ENCODE assay signal across 8 cellular contexts in the genomic region with DNA sequence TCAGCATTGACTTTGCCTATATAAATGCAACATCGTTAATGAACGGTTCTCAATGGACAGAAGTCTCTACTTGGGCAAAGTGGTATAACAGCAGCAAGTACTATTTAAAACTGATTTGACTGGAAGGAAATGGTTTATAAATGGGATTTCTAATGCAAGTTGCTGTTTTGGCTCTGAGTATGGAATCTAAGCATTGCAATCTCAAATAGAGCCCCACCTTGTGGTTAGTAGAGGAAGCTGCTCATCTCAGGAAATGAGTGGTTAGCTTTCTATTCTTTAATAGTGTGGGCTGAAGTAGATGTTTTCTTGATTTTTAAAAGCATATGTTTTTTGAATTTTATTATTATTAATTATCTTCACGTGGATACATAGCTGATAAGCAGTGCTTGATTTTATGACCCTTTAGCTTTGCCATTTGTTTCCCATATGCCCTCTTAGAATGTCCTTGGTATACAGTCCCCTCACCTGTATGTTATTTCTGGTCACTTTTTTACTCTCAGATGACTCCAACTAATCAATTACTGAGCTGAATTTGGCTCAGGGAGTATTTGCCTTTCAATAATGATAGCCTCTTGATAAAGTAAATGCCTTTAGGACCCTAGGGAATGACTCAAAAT.
DNase-seq lines count a peak whose midpoint lies in the region; ATAC-seq, FAIRE-seq and TF ChIP-seq lines count a peak whose summit lies in the region.

No MANE protein-coding gene starts in this region.

- 7% methylated on average over 3 of the region's 3 CpGs for WGBS in K562 (ENCODE audit: insufficient coverage, low coverage, missing lambda C conversion rate)
- WGBS in HepG2 (ENCODE audit: low lambda C conversion rate): 14% methylated on average over 3 of the region's 3 CpGs

- H3K4me2 ChIP-seq in K562 (ENCODE audit: insufficient read depth, low read length) (no peak overlapping the region), HepG2 (ENCODE audit: low read depth, low read length) (no peak overlapping the region)

- in situ Hi-C loops in K562 (cut with MboI) (loop anchor here (10.0 kb wide), 1 partner anchor 212 kb away; no protein-coding TSS in a partner anchor), HepG2 (cut with HindIII; ENCODE audit: extremely low pct_ligation_motif_present, low pct_unique_long_range_greater_than_20kb) (loop anchor here (5.0 kb wide), 1 partner anchor 205 kb away; no protein-coding TSS in a partner anchor)

- H4K20me1 ChIP-seq in K562 (replicated peaks; ENCODE audit: control insufficient read depth, insufficient read depth, low read length) (no peaks in the 10 kb centered on the region), HepG2 (ENCODE audit: insufficient read depth, low read length) (no peaks in the 10 kb centered on the region)

- no peak overlapping the region for H2AFZ ChIP-seq in K562 (ENCODE audit: low read depth, low read length)
- no peak overlapping the region for H2AFZ ChIP-seq in HepG2 (ENCODE audit: low read length)

- no peak overlapping the region for H3K27ac ChIP-seq in K562 (ENCODE audit: extremely low read depth, low read depth, low read length)
- H3K27ac ChIP-seq in HepG2 (ENCODE audit: extremely low read length, insufficient read depth, low read length): no peak overlapping the region

- TF ChIP-seq POLR2A in K562 (conservative IDR thresholded peaks at IDR 0.05) (no peak), HepG2 (IDR thresholded peaks at IDR 0.05; ENCODE audit: insufficient read depth in 1 of 2, low read depth in 2 of 2, low read length in 2 of 2) (no peak)

- no peaks in the 10 kb centered on the region for H3K36me3 Mint-ChIP-seq in activated naive CD8-positive, alpha-beta T cell treated with anti-CD3 and anti-CD28 coated beads, Interleukin-2, amount 50 U/mL, for 24 hours (ENCODE audit: low read depth)

- CTCF ChIA-PET in K562 (lab: Yijun Ruan, JAX; ENCODE audit: low intra/inter-chr PET ratio): interaction anchor here (2.5 kb wide), 1 partner anchor 209 kb away, joined by 12 read pairs; no protein-coding TSS in a partner anchor
- CTCF ChIA-PET in HepG2 (lab: Yijun Ruan, JAX; ENCODE audit: low intra/inter-chr PET ratio, low total read pairs): interaction anchor here (4.7 kb wide), 1 partner anchor 209 kb away, joined by 44 read pairs; no protein-coding TSS in a partner anchor

- H3K4me1 Mint-ChIP-seq in activated naive CD8-positive, alpha-beta T cell treated with anti-CD3 and anti-CD28 coated beads, Interleukin-2, amount 50 U/mL, for 24 hours: peaks cover 8% of the 10 kb centered on the region

- intact Hi-C loops in K562 (cut with micrococcal nuclease) (loop anchor here (1.0 kb wide), 1 partner anchor 209 kb away; no protein-coding TSS in a partner anchor), HepG2 (cut with micrococcal nuclease; ENCODE audit: unreplicated experiment) (loop anchor here (1.0 to 2.0 kb wide), 2 partner anchors 68 to 209 kb away; no protein-coding TSS in a partner anchor)

- ATAC-seq in GM18909 (IDR thresholded peaks at IDR 0.05; ENCODE audit: poor library complexity, unreplicated experiment): peak; percentile 96
- ATAC-seq in HG03060 (IDR thresholded peaks at IDR 0.05; ENCODE audit: low read depth, unreplicated experiment): peak; percentile 89
- ATAC-seq in K562: peak; percentile 93
- ATAC-seq in HepG2: peak; percentile 83
- ATAC-seq in activated naive CD8-positive, alpha-beta T cell treated with anti-CD3 and anti-CD28 coated beads, Interleukin-2, amount 50 U/mL, for 24 hours: no peak

- H3K79me2 ChIP-seq in K562 (ENCODE audit: control insufficient read depth, insufficient read depth, low read length): no peaks in the 10 kb centered on the region
- H3K79me2 ChIP-seq in HepG2 (ENCODE audit: insufficient read depth, low read length): no peaks in the 10 kb centered on the region

- no peaks in the 10 kb centered on the region for H3K4me1 ChIP-seq in K562 (replicated peaks in 1 of 2; ENCODE audit: control insufficient read depth in 2 of 2, insufficient read depth in 2 of 2, low read length in 2 of 2)
- H3K4me1 ChIP-seq in HepG2 (ENCODE audit: insufficient read depth, low read length): no peaks in the 10 kb centered on the region

- BruUV-seq in K562 (replicated peaks; lab: Mats Ljungman, UMichigan) (no TSS peak), HepG2 (replicated peaks; lab: Mats Ljungman, UMichigan) (no TSS peak)

- H3K9me1 ChIP-seq in K562 (ENCODE audit: control insufficient read depth, insufficient read depth, low read length): no peaks in the 10 kb centered on the region

- H3K36me3 ChIP-seq in K562 (ENCODE audit: control insufficient read depth, insufficient read depth, low read length) (no peaks in the 10 kb centered on the region), HepG2 (replicated peaks in 1 of 2; ENCODE audit: control insufficient read depth in 1 of 2, insufficient read depth in 2 of 2, low read length in 2 of 2) (no peaks in the 10 kb centered on the region)

- no peaks in the 10 kb centered on the region for H3K27me3 Mint-ChIP-seq in activated naive CD8-positive, alpha-beta T cell treated with anti-CD3 and anti-CD28 coated beads, Interleukin-2, amount 50 U/mL, for 24 hours

- TF ChIP-seq EP300 in K562 (IDR thresholded peaks at IDR 0.05; ENCODE audit: low read length) (no peak), HepG2 (IDR thresholded peaks at IDR 0.05; ENCODE audit: low read depth in 2 of 2, low read length in 2 of 2) (no peak), HepG2 (CRISPR knock-in tag; IDR thresholded peaks at IDR 0.05; ENCODE audit: borderline replicate concordance) (no peak)

- no peaks in the 10 kb centered on the region for H3K9me3 ChIP-seq in K562 (replicated peaks; ENCODE audit: control insufficient read depth, insufficient read depth, low read depth, low read length)
- peaks cover 4% of the 10 kb centered on the region; the same call in 1 of the 2 replicates for H3K9me3 ChIP-seq in HepG2 (ENCODE audit: low read length)

- no peak overlapping the region for H3K27ac Mint-ChIP-seq in activated naive CD8-positive, alpha-beta T cell treated with anti-CD3 and anti-CD28 coated beads, Interleukin-2, amount 50 U/mL, for 24 hours

- DNase-seq in DMS 273 treated with DMSO at 0.1 percent for 48 hours (lab: John Stamatoyannopoulos, UW) (peak; percentile 10), NCI-H2227 (lab: John Stamatoyannopoulos, UW; ENCODE audit: unreplicated experiment) (peak; percentile 37), K562 (ENCODE audit: extremely low read depth in 1 of 4, low spot score in 3 of 4) (peak; percentile 51 to 62 (median 58)), HepG2 (ENCODE audit: low spot score) (peak; percentile 23)
- no peak for DNase-seq in stimulated activated CD4-positive, alpha-beta T cell treated with anti-CD3 and anti-CD28 coated beads, Interleukin-4, amount 100 ng/mL, for 24 hours
- DNase-seq in activated naive CD8-positive, alpha-beta T cell treated with anti-CD3 and anti-CD28 coated beads, Interleukin-2, amount 50 U/mL, for 24 hours: no peak

- peak; percentile 55 to 83 for TF ChIP-seq RAD21 in K562 (CRISPR knock-in tag; conservative IDR thresholded peaks at IDR 0.05 in 1 of 2, IDR thresholded peaks at IDR 0.05 in 1 of 2)
- no peak for TF ChIP-seq RAD21 in HepG2 (CRISPR knock-in tag; IDR thresholded peaks at IDR 0.05)

- no peak overlapping the region for H3K4me3 Mint-ChIP-seq in activated naive CD8-positive, alpha-beta T cell treated with anti-CD3 and anti-CD28 coated beads, Interleukin-2, amount 50 U/mL, for 24 hours

- TF ChIP-seq CTCF in K562 (IDR thresholded peaks at IDR 0.05 in 2 of 3, conservative IDR thresholded peaks at IDR 0.05 in 1 of 3; ENCODE audit: insufficient read depth in 2 of 3, low read depth in 1 of 3, low read length in 3 of 3) (peak; percentile 62 to 83 (median 76); a peak in 5 of 6 replicates), HepG2 (CRISPR knock-in tag; IDR thresholded peaks at IDR 0.05) (peak; percentile 70)

- H3K9me3 Mint-ChIP-seq in activated naive CD8-positive, alpha-beta T cell treated with anti-CD3 and anti-CD28 coated beads, Interleukin-2, amount 50 U/mL, for 24 hours: no peaks in the 10 kb centered on the region

- H3K9ac ChIP-seq in K562 (ENCODE audit: insufficient read depth in 1 of 2, low read depth in 2 of 2, low read length in 2 of 2): no peak overlapping the region
- no peak overlapping the region for H3K9ac ChIP-seq in HepG2 (ENCODE audit: insufficient read depth, low read depth, low read length)

- POLR2A ChIA-PET in K562 (lab: Yijun Ruan, JAX): no interaction called here
- POLR2A ChIA-PET in HepG2 (lab: Yijun Ruan, JAX): no interaction called here

- no peak overlapping the region for H3K4me3 ChIP-seq in K562
- no peak overlapping the region for H3K4me3 ChIP-seq in HepG2 (replicated peaks in 1 of 3; ENCODE audit: insufficient read depth in 1 of 3, low read depth in 2 of 3, low read length in 3 of 3)

- FAIRE-seq in K562 (lab: Jason Lieb, UNC): peak; percentile 88
- peak; percentile 71 for FAIRE-seq in HepG2 (lab: Jason Lieb, UNC)

- no peaks in the 10 kb centered on the region for H3K27me3 ChIP-seq in K562 (ENCODE audit: control insufficient read depth in 2 of 2, insufficient read depth in 2 of 2, low read length in 2 of 2)
- H3K27me3 ChIP-seq in HepG2 (ENCODE audit: control insufficient read depth in 1 of 2, insufficient read depth in 2 of 2, low read length in 2 of 2): no peaks in the 10 kb centered on the region

TF ChIP-seq in K562, 482 proteins besides CTCF, POLR2A, EP300 and RAD21:
- TF ChIP-seq ZNF232 (CRISPR knock-in tag; IDR thresholded peaks at IDR 0.05) (no peak), SMC3 (conservative IDR thresholded peaks at IDR 0.05; ENCODE audit: insufficient read depth, low read depth, low read length) (peak; percentile 86)

TF ChIP-seq in HepG2, 621 proteins besides CTCF, POLR2A, EP300 and RAD21 (continues in another document):
- TF ChIP-seq, protein P1, sequence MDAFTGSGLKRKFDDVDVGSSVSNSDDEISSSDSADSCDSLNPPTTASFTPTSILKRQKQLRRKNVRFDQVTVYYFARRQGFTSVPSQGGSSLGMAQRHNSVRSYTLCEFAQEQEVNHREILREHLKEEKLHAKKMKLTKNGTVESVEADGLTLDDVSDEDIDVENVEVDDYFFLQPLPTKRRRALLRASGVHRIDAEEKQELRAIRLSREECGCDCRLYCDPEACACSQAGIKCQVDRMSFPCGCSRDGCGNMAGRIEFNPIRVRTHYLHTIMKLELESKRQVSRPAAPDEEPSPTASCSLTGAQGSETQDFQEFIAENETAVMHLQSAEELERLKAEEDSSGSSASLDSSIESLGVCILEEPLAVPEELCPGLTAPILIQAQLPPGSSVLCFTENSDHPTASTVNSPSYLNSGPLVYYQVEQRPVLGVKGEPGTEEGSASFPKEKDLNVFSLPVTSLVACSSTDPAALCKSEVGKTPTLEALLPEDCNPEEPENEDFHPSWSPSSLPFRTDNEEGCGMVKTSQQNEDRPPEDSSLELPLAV (CRISPR knock-in tag; conservative IDR thresholded peaks at IDR 0.05; ENCODE audit: low read depth): no peak
- TF ChIP-seq ZNF558 (CRISPR knock-in tag; IDR thresholded peaks at IDR 0.05; ENCODE audit: borderline replicate concordance): no peak
- peak; percentile 58 for TF ChIP-seq STAG1 (CRISPR knock-in tag; IDR thresholded peaks at IDR 0.05)
- no peak for TF ChIP-seq ZNF619 (CRISPR knock-in tag; IDR thresholded peaks at IDR 0.05)

Comparison
In these comparisons a context has a peak if more than half of its experiments do, and no peak if none do; other contexts are left out.
1. DNase-seq: peak in DMS 273 treated with DMSO at 0.1 percent for 48 hours (single experiment), NCI-H2227 (single experiment), K562 (4 of 4) and HepG2 (single experiment); none in stimulated activated CD4-positive, alpha-beta T cell treated with anti-CD3 and anti-CD28 coated beads, Interleukin-4, amount 100 ng/mL, for 24 hours (single experiment) and activated naive CD8-positive, alpha-beta T cell treated with anti-CD3 and anti-CD28 coated beads, Interleukin-2, amount 50 U/mL, for 24 hours (single experiment).